In the genomic region with DNA sequence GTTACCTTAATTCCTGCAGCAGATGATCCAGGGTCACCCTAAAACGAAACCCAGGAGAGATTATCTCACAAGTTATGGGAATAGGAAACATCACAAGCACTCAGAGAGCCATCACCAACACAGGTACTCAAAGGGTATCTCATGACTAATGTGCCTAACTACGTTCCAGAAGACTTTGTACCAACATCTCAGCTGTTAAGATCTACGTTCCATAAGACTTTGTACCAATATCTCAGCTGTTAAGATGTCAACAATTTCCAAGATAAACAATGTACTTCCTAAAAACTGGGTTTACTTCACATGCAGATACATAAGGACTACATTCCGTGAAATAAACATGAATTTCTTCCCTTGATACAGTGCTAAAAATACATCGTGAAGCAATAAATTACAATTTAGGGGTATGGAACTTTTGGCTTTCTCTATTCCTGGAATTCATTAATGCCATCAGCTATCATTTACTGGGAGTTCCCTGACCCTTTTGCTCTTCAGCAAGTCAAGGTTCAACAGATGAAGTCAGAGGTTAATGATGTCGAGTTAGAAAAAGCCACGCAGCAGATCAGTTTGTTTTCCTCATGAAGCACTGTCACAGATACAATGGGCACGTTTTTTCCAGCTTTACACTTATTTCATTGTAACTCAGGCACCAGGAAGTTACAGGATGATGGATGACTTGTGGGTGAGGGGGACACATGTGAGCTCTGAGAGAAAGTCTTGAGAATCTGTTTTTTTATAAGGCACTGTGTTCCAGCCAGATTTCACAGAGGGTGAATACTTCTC, we compare ENCODE assay signal across 17 cellular contexts.
A peak's percentile ranks its signal among the peaks of the same experiment; 100 is the strongest.
DNase-seq lines count a peak whose midpoint lies in the region; ATAC-seq and TF ChIP-seq lines count a peak whose summit lies in the region.
"Had no signal": no experiment of that assay in that cellular context is flagged by ENCODE, and none has a peak within 500 bp of the region (broad histone marks: within the 10 kb centered on the region; RNA-seq: fewer than 3 reads in every experiment).

No MANE protein-coding gene starts in this region.

- TF ChIP-seq POLR2A in IMR-90 (IDR thresholded peaks at IDR 0.05; ENCODE audit: low read depth, low read length): no peak

- peak overlapping the region; percentile 24; the same call in 1 of the 2 replicates for H4K91ac ChIP-seq in IMR-90 (ENCODE audit: insufficient read depth, low read depth, low read length)
- no peak overlapping the region for H4K91ac ChIP-seq in mesenchymal stem cell (ENCODE audit: low read length)

- CTCF ChIA-PET in IMR-90 (lab: Yijun Ruan, JAX): interaction anchor here (0.6 to 1.7 kb wide), 2 partner anchors 23 to 443 kb away, joined by 3 to 4 read pairs; no protein-coding TSS in a partner anchor
- CTCF ChIA-PET in CD4-positive, alpha-beta memory T cell (lab: Charles Lee; ENCODE audit: partially characterized antibody): no interaction called here

- dilution Hi-C loops in IMR-90 (cut with HindIII; ENCODE audit: low sequenced_read_pairs, unreplicated experiment): no loop called here

- no peak overlapping the region for H2AFZ ChIP-seq in IMR-90 (replicated peaks; ENCODE audit: low read length, poor library complexity)
- H2AFZ ChIP-seq in mesenchymal stem cell (ENCODE audit: low read depth, low read length): no peak overlapping the region

- H4K20me1 ChIP-seq in IMR-90 (ENCODE audit: insufficient read depth, low read length): no peaks in the 10 kb centered on the region

- DNase-seq in IMR-90 (no peak), endodermal cell (no peak), mesenchymal stem cell (peak; percentile 43), mucosa of descending colon (no peak)
- no peak for DNase-seq in CD4-positive, alpha-beta memory T cell
- DNase-seq: CD4-positive, alpha-beta T cell; DMS79; NCI-H1436 treated with DMSO at 0.1 percent for 48 hours; NCI-H226; SJCRH30 had no signal

- H3K79me1 ChIP-seq in IMR-90 (ENCODE audit: low read depth in 1 of 2, low read length in 2 of 2): no peaks in the 10 kb centered on the region
- H3K79me1 ChIP-seq in mesenchymal stem cell (replicated peaks; ENCODE audit: low read length, poor library complexity, severe bottlenecking): no peaks in the 10 kb centered on the region

- WGBS in IMR-90 (ENCODE audit: extremely low coverage in 2 of 2, insufficient read length in 1 of 2), 2 experiments: no CpG with 5 or more reads among the region's 8 CpGs
- WGBS in endodermal cell (ENCODE audit: insufficient coverage in 1 of 2, insufficient read length in 1 of 2), 2 experiments: 86 to 92% methylated on average over 3 to 8 of the region's 8 CpGs
- WGBS in mesenchymal stem cell: 9% methylated on average over 5 of the region's 8 CpGs

- H2BK15ac ChIP-seq in IMR-90 (ENCODE audit: low read depth, low read length) (peak overlapping the region; percentile 70; the same call in 1 of the 3 replicates), mesenchymal stem cell (ENCODE audit: low read depth, poor library complexity, severe bottlenecking) (no peak overlapping the region)

- H3K18ac ChIP-seq in IMR-90 (ENCODE audit: low read depth, low read length) (peak overlapping the region; percentile 59; the same call in 1 of the 2 replicates), mesenchymal stem cell (ENCODE audit: low read depth in 1 of 2, low read length in 2 of 2) (no peak overlapping the region)

- no peak for TF ChIP-seq CTCF in IMR-90 (conservative IDR thresholded peaks at IDR 0.05; ENCODE audit: low read depth, low read length)
- no peak for TF ChIP-seq CTCF in endodermal cell (conservative IDR thresholded peaks at IDR 0.05)
- TF ChIP-seq CTCF in mucosa of descending colon (IDR thresholded peaks at IDR 0.05): no peak

- H3K56ac ChIP-seq in IMR-90 (ENCODE audit: extremely low read depth, insufficient read depth, low read length): no peak overlapping the region

- H3K4me3 ChIP-seq in IMR-90 (ENCODE audit: insufficient read depth, low read depth, low read length) (no peak overlapping the region), endodermal cell (ENCODE audit: low read length) (no peak overlapping the region), mesenchymal stem cell (ENCODE audit: insufficient read depth in 1 of 2, low read depth in 1 of 2, low read length in 2 of 2) (no peak overlapping the region), skeletal muscle satellite cell (ENCODE audit: low read length) (no peak overlapping the region), mucosa of descending colon (no peak overlapping the region)
- H3K4me3 ChIP-seq in CD4-positive, alpha-beta memory T cell (ENCODE audit: low read length in 2 of 2): no peak overlapping the region
- H3K4me3 ChIP-seq: GM12878, SJCRH30 had no signal

- H3K4me2 ChIP-seq in IMR-90 (ENCODE audit: low read depth, low read length) (no peak overlapping the region), mesenchymal stem cell (ENCODE audit: low read length, poor library complexity, severe bottlenecking) (no peak overlapping the region), skeletal muscle satellite cell (ENCODE audit: low read length) (peak overlapping the region; percentile 31)

- H3K36me3 ChIP-seq in IMR-90 (ENCODE audit: control insufficient read depth, insufficient read depth, low read length) (no peaks in the 10 kb centered on the region), endodermal cell (ENCODE audit: control insufficient read depth, insufficient read depth, low read length) (no peaks in the 10 kb centered on the region), mesenchymal stem cell (ENCODE audit: control insufficient read depth in 1 of 2, insufficient read depth in 2 of 2, low read depth in 1 of 2, low read length in 2 of 2) (no peaks in the 10 kb centered on the region), skeletal muscle satellite cell (ENCODE audit: insufficient read depth, low read length) (no peaks in the 10 kb centered on the region), mucosa of descending colon (ENCODE audit: low read depth) (no peaks in the 10 kb centered on the region)
- H3K36me3 ChIP-seq in CD4-positive, alpha-beta memory T cell (ENCODE audit: insufficient read depth, low read length): no peaks in the 10 kb centered on the region
- H3K36me3 ChIP-seq: SJCRH30 had no signal

- H3K9ac ChIP-seq in IMR-90 (ENCODE audit: low read depth, low read length) (no peak overlapping the region), endodermal cell (ENCODE audit: extremely low read depth, low read length, poor library complexity, severe bottlenecking) (no peak overlapping the region), mesenchymal stem cell (ENCODE audit: low read length) (no peak overlapping the region), skeletal muscle satellite cell (ENCODE audit: low read depth, low read length) (no peak overlapping the region)

- ATAC-seq in IMR-90 (ENCODE audit: low read depth) (no peak), HG02840 (IDR thresholded peaks at IDR 0.05; ENCODE audit: low FRiP score, unreplicated experiment) (no peak), GM18907 (IDR thresholded peaks at IDR 0.05; ENCODE audit: unreplicated experiment) (no peak), mucosa of descending colon (no peak)
- ATAC-seq: GM12878 had no signal

- H3K4me1 ChIP-seq in IMR-90 (ENCODE audit: control insufficient read depth, insufficient read depth, low read length): peaks cover 6% of the 10 kb centered on the region; the same call in 1 of the 2 replicates
- H3K4me1 ChIP-seq in endodermal cell (ENCODE audit: control insufficient read depth, insufficient read depth, low read length): peaks cover 2% of the 10 kb centered on the region
- no peaks in the 10 kb centered on the region for H3K4me1 ChIP-seq in mesenchymal stem cell (ENCODE audit: control insufficient read depth, insufficient read depth, low read depth, low read length)
- H3K4me1 ChIP-seq in skeletal muscle satellite cell (ENCODE audit: control insufficient read depth, insufficient read depth, low read length): peaks cover 24% of the 10 kb centered on the region
- no peaks in the 10 kb centered on the region for H3K4me1 ChIP-seq in CD4-positive, alpha-beta memory T cell (ENCODE audit: insufficient read depth, low read length)
- no peaks in the 10 kb centered on the region for H3K4me1 ChIP-seq in mucosa of descending colon (ENCODE audit: low read depth)

- H2BK12ac ChIP-seq in mesenchymal stem cell (ENCODE audit: low read length in 2 of 2): no peak overlapping the region

- intact Hi-C loops in IMR-90 (cut with micrococcal nuclease) (no loop called here), mucosa of descending colon (cut with DNase I, micrococcal nuclease) (no loop called here)
- intact Hi-C loops in CD4-positive, alpha-beta memory T cell (cut with micrococcal nuclease): no loop called here

- H3K27ac Mint-ChIP-seq in endodermal cell: no peak overlapping the region
- H3K27ac Mint-ChIP-seq in CD4-positive, alpha-beta memory T cell: no peak overlapping the region
- H3K27ac Mint-ChIP-seq: B cell; CD4-positive, alpha-beta T cell; IgD-negative memory B cell had no signal

- BruUV-seq in IMR-90 (replicated peaks; lab: Mats Ljungman, UMichigan): no TSS peak

- H3K14ac ChIP-seq in IMR-90 (replicated peaks; ENCODE audit: low read depth, low read length) (peak overlapping the region; percentile 81), mesenchymal stem cell (ENCODE audit: low read length in 2 of 2) (no peak overlapping the region)

- H3K9me1 ChIP-seq in IMR-90 (ENCODE audit: insufficient read depth, low read length): peaks cover 3% of the 10 kb centered on the region

- peak overlapping the region; percentile 55 for H2BK20ac ChIP-seq in IMR-90 (ENCODE audit: low read depth, low read length)

- POLR2A ChIA-PET in IMR-90 (lab: Charles Lee; ENCODE audit: unreplicated experiment): interaction anchor here (0.6 kb wide), 1 partner anchor 156 kb away, joined by 9 read pairs; no protein-coding TSS in a partner anchor
- POLR2A ChIA-PET in CD4-positive, alpha-beta memory T cell (lab: Charles Lee; ENCODE audit: partially characterized antibody): interaction anchor here (1.0 kb wide), 1 partner anchor 14 kb away, joined by 3 read pairs; no protein-coding TSS in a partner anchor

- no peak for TF ChIP-seq RAD21 in IMR-90 (IDR thresholded peaks at IDR 0.05; ENCODE audit: low read length)

- H3K27me3 Mint-ChIP-seq in endodermal cell (ENCODE audit: insufficient read depth): no peaks in the 10 kb centered on the region
- peaks cover 0 to 7% of the 10 kb centered on the region in 2 donors for H3K27me3 Mint-ChIP-seq in CD4-positive, alpha-beta memory T cell

- H2AK5ac ChIP-seq in IMR-90 (ENCODE audit: low read depth, low read length): peak overlapping the region; percentile 64
- H2AK5ac ChIP-seq in mesenchymal stem cell (ENCODE audit: low read length, severe bottlenecking): no peak overlapping the region

- H4K5ac ChIP-seq in IMR-90 (ENCODE audit: low read depth, low read length): peak overlapping the region; percentile 49; the same call in 1 of the 2 replicates

- no peak overlapping the region for H3K27ac ChIP-seq in IMR-90 (ENCODE audit: insufficient read depth, low read length)
- peak overlapping the region; percentile 89 for H3K27ac ChIP-seq in endodermal cell (ENCODE audit: low read depth, low read length)
- H3K27ac ChIP-seq in mesenchymal stem cell (ENCODE audit: low read length, poor library complexity, severe bottlenecking): no peak overlapping the region
- no peak overlapping the region for H3K27ac ChIP-seq in CD4-positive, alpha-beta memory T cell (ENCODE audit: low read depth, low read length)
- H3K27ac ChIP-seq: RWPE1, SJCRH30 had no signal

- H3K27me3 ChIP-seq in IMR-90 (ENCODE audit: control insufficient read depth, insufficient read depth, low read length) (no peaks in the 10 kb centered on the region), endodermal cell (ENCODE audit: control insufficient read depth, insufficient read depth, low read length, poor library complexity, severe bottlenecking) (no peaks in the 10 kb centered on the region), mesenchymal stem cell (ENCODE audit: control insufficient read depth in 1 of 2, insufficient read depth in 1 of 2, low read length in 2 of 2) (no peaks in the 10 kb centered on the region), skeletal muscle satellite cell (ENCODE audit: control insufficient read depth, insufficient read depth, low read length) (no peaks in the 10 kb centered on the region)
- H3K27me3 ChIP-seq in CD4-positive, alpha-beta memory T cell (ENCODE audit: insufficient read depth, low read length): no peaks in the 10 kb centered on the region
- H3K27me3 ChIP-seq: SJCRH30 had no signal

- H3K4me1 Mint-ChIP-seq in endodermal cell: no peaks in the 10 kb centered on the region
- no peaks in the 10 kb centered on the region for H3K4me1 Mint-ChIP-seq in CD4-positive, alpha-beta memory T cell
- H3K4me1 Mint-ChIP-seq: B cell, IgD-negative memory B cell had no signal

- H2BK120ac ChIP-seq in IMR-90 (ENCODE audit: low read depth, low read length) (peak overlapping the region; percentile 72), mesenchymal stem cell (ENCODE audit: low read depth, low read length) (no peak overlapping the region)

- peak overlapping the region; percentile 23; the same call in 1 of the 2 replicates for H3K23ac ChIP-seq in IMR-90 (ENCODE audit: low read depth, low read length)
- no peak overlapping the region for H3K23ac ChIP-seq in mesenchymal stem cell (ENCODE audit: low read length in 2 of 2)

- H3K9me3 Mint-ChIP-seq in endodermal cell: no peaks in the 10 kb centered on the region
- no peaks in the 10 kb centered on the region for H3K9me3 Mint-ChIP-seq in CD4-positive, alpha-beta memory T cell
- H3K9me3 Mint-ChIP-seq: CD4-positive, alpha-beta T cell; IgD-negative memory B cell had no signal

- no peaks in the 10 kb centered on the region for H3K36me3 Mint-ChIP-seq in endodermal cell (ENCODE audit: low read depth)
- no peaks in the 10 kb centered on the region for H3K36me3 Mint-ChIP-seq in CD4-positive, alpha-beta memory T cell
- H3K36me3 Mint-ChIP-seq: IgD-negative memory B cell had no signal

- H3K9me3 ChIP-seq in IMR-90 (ENCODE audit: control insufficient read depth, insufficient read depth, low read length) (no peaks in the 10 kb centered on the region), endodermal cell (ENCODE audit: control insufficient read depth, low read length) (no peaks in the 10 kb centered on the region), mesenchymal stem cell (ENCODE audit: control insufficient read depth, low read length) (no peaks in the 10 kb centered on the region), skeletal muscle satellite cell (replicated peaks; ENCODE audit: low read length) (no peaks in the 10 kb centered on the region), mucosa of descending colon (no peaks in the 10 kb centered on the region)
- no peaks in the 10 kb centered on the region for H3K9me3 ChIP-seq in CD4-positive, alpha-beta memory T cell (ENCODE audit: control insufficient read depth in 1 of 2, low read length in 2 of 2)
- H3K9me3 ChIP-seq: SJCRH30 had no signal

- H4K8ac ChIP-seq in IMR-90 (ENCODE audit: low read depth in 2 of 2, low read length in 2 of 2): peak overlapping the region in 1 of 2 experiments; percentile 28; a peak in 2 of 4 replicates
- H4K8ac ChIP-seq in mesenchymal stem cell (ENCODE audit: low read length): no peak overlapping the region

- in situ Hi-C loops in IMR-90 (cut with MboI; ENCODE audit: low sequenced_read_pairs): no loop called here

- peak overlapping the region; percentile 32 for H2BK5ac ChIP-seq in IMR-90 (ENCODE audit: low read depth, low read length, poor library complexity, severe bottlenecking)
- no peak overlapping the region for H2BK5ac ChIP-seq in mesenchymal stem cell (ENCODE audit: low read depth, low read length, poor library complexity, severe bottlenecking)

- no peak overlapping the region for H2AK9ac ChIP-seq in IMR-90 (replicated peaks; ENCODE audit: low read depth, low read length, poor library complexity)

- H3K4me3 Mint-ChIP-seq in endodermal cell: no peak overlapping the region
- no peak overlapping the region for H3K4me3 Mint-ChIP-seq in CD4-positive, alpha-beta memory T cell
- H3K4me3 Mint-ChIP-seq: B cell; CD4-positive, alpha-beta T cell; IgD-negative memory B cell had no signal

- peak overlapping the region; percentile 7; the same call in 1 of the 2 replicates for H3K4ac ChIP-seq in IMR-90 (ENCODE audit: low read depth, low read length)
- no peak overlapping the region for H3K4ac ChIP-seq in mesenchymal stem cell (ENCODE audit: low read depth in 1 of 2, low read length in 2 of 2)
